13 cellular contexts compared by ENCODE assay signal in the genomic region with DNA sequence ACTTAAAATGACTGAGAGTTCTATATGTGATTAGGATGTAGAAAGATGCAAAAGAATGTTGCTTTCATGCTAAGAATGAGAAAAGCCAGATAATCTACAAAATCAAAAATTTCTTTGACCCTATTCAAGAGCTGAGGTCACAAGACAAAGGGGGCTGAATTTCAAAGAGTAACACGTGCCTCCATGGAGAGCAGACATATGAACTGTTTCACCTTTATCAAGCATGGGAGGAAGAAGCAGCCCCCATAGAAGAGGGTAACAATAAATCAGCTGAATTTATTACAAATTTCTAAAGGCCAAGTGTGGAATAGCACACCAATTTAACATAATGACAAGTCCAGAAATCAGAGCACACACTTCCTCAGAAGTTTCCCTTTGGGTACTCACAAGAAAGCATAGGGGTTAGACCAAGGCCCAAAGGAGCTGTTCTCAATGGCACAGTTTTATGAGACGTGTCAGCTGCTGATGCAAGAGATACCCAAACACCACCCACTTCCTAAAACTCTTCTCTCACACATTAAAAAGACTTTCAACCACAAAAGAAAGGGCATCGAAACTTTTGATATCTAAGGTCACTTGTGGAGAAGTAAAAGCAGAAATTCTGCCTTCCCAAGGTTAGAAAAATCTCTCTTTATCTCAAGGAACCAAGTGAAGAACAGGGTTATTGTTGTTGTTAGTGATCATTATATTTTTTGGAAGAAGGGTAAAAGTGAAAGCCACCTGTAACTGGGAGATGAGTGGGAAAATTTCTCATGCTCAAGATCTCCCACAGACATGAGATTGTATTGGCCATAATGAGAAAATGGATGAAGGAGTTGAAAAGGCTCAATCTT.
DNase-seq lines count a peak whose midpoint lies in the region; ATAC-seq, FAIRE-seq and TF ChIP-seq lines count a peak whose summit lies in the region.
"Had no signal": no experiment of that assay in that cellular context is flagged by ENCODE, and none has a peak within 500 bp of the region (broad histone marks: within the 10 kb centered on the region; RNA-seq: fewer than 3 reads in every experiment).

No MANE protein-coding gene starts in this region.

- ATAC-seq in GM19452 (IDR thresholded peaks at IDR 0.05; ENCODE audit: unreplicated experiment) (peak; percentile 67), HG02885 (IDR thresholded peaks at IDR 0.05; ENCODE audit: poor library complexity, unreplicated experiment) (peak; percentile 79), HG03565 (IDR thresholded peaks at IDR 0.05; ENCODE audit: unreplicated experiment) (peak; percentile 63)
- ATAC-seq: right cardiac atrium had no signal

- FAIRE-seq in GM12892 (lab: Jason Lieb, UNC), result peak; percentile 27
- FAIRE-seq: TTC549 had no signal

- no peak for TF ChIP-seq POLR2A in GM12892 (IDR thresholded peaks at IDR 0.05; ENCODE audit: low read depth, low read length)

- no peak for DNase-seq in GM12892 (ENCODE audit: insufficient read length)
- no peak for DNase-seq in anterior cingulate cortex (lab: John Stamatoyannopoulos, UW)
- no peak for DNase-seq in hypothalamus (lab: John Stamatoyannopoulos, UW)
- no peak for DNase-seq in kidney glomerular epithelial cell (lab: John Stamatoyannopoulos, UW)
- DNase-seq in pons (ENCODE audit: low spot score), result no peak
- DNase-seq: amygdala; effector CD4-positive, alpha-beta T cell; NCI-H446; right cardiac atrium had no signal
